Comparison of ENCODE assay signal across 8 cellular contexts in genomic region chr19:52007805-52008557, GRCh38. TPM values are rescaled to one million over a fixed set of nuclear protein-coding genes. Genes with fewer than 3 reads are reported as not detected.
A peak's percentile ranks its signal among the peaks of the same experiment; 100 is the strongest.
DNase-seq lines count a peak whose midpoint lies in the region; ATAC-seq and TF ChIP-seq lines count a peak whose summit lies in the region.

Gene ZNF615 (minus strand): TSS chr19:52008211. CDS start chr19:52003711, 4,500 bp downstream.

- H3K4me3 ChIP-seq in OCI-LY7 (ENCODE audit: low read depth, low read length, poor library complexity, severe bottlenecking) (no peak within 1 kb of the TSS), mucosa of stomach (ENCODE audit: low read length) (peak within 1 kb of the TSS; percentile 80)

- ATAC-seq in CD4-positive, alpha-beta T cell (ENCODE audit: poor library complexity): peak; percentile 91
- peak; percentile 85 for ATAC-seq in GM19452 (IDR thresholded peaks at IDR 0.05; ENCODE audit: unreplicated experiment)
- peak; percentile 94 for ATAC-seq in esophagus mucosa

- H3K79me2 ChIP-seq in OCI-LY7 (ENCODE audit: insufficient read depth, low read depth, low read length): no peaks in the 10 kb centered on the region

- CTCF ChIA-PET in CD4-positive, alpha-beta T cell (lab: Charles Lee): interaction anchor here (0.9 to 1.9 kb wide), 3 partner anchors 13 to 81 kb away, joined by 3 to 7 read pairs (median 3); partner anchors contain the start of genes ZNF613 and ZNF614
- CTCF ChIA-PET in OCI-LY7 (lab: Charles Lee; ENCODE audit: unreplicated experiment): no interaction called here

- no peaks in the 10 kb centered on the region for H3K9me2 ChIP-seq in OCI-LY7 (ENCODE audit: insufficient read depth, low read length)

- H3K27ac ChIP-seq in CD4-positive, alpha-beta T cell (ENCODE audit: low read depth, low read length): peak within 1 kb of the TSS; percentile 82
- no peak within 1 kb of the TSS for H3K27ac ChIP-seq in OCI-LY7 (ENCODE audit: low read depth, low read length, poor library complexity, severe bottlenecking)

- H3K9ac ChIP-seq in mucosa of stomach (ENCODE audit: low read length): peak within 1 kb of the TSS; percentile 77

- DNase-seq in CD4-positive, alpha-beta T cell: peak; percentile 78 to 91 (median 82)
- DNase-seq in HS-5 (ENCODE audit: low read depth) (peak; percentile 52), OCI-LY7 (ENCODE audit: low spot score) (no peak)
- DNase-seq in activated T-cell treated with anti-CD3 and anti-CD28 coated beads, Interleukin-2, amount 50 U/mL, for 48 hours: peak; percentile 92 to 94
- DNase-seq in stimulated activated CD8-positive, alpha-beta memory T cell treated with anti-CD3 and anti-CD28 coated beads, Interleukin-4, amount 100 ng/mL, for 4 hours (ENCODE audit: low read depth in 2 of 2, low spot score in 1 of 2): peak; percentile 73 to 74

- POLR2A ChIA-PET in CD4-positive, alpha-beta T cell (lab: Charles Lee): interaction anchor here (0.6 to 2.8 kb wide), 11 partner anchors 10 to 1513 kb away, joined by 3 to 25 read pairs (median 4); partner anchors contain the start of genes ZNF350, ZNF432 and ZNF614
- POLR2A ChIA-PET in OCI-LY7 (lab: Charles Lee): no interaction called here

- TF ChIP-seq CTCF in CD4-positive, alpha-beta T cell (IDR thresholded peaks at IDR 0.05): no peak
- no peak for TF ChIP-seq CTCF in OCI-LY7 (conservative IDR thresholded peaks at IDR 0.05; ENCODE audit: low read length)

- H3K9me3 Mint-ChIP-seq in CD4-positive, alpha-beta T cell: peaks cover 27% of the 10 kb centered on the region

- H3K36me3 Mint-ChIP-seq in CD4-positive, alpha-beta T cell (ENCODE audit: low read depth): peaks cover 89% of the 10 kb centered on the region

- no peaks in the 10 kb centered on the region for H3K27me3 ChIP-seq in CD4-positive, alpha-beta T cell (ENCODE audit: control insufficient read depth, insufficient read depth, low read length)
- no peaks in the 10 kb centered on the region for H3K27me3 ChIP-seq in mucosa of stomach (ENCODE audit: control insufficient read depth, insufficient read depth, low read length)

- intact Hi-C loops in CD4-positive, alpha-beta T cell (cut with DNase I, micrococcal nuclease): loop anchor here (1.0 to 5.0 kb wide), 4 partner anchors 19 to 41 kb away; partner anchors contain the start of genes ZNF350 (in 2 of the 2) and ZNF432 (in 1 of the 2)
- intact Hi-C loops in OCI-LY7 (cut with micrococcal nuclease; ENCODE audit: unreplicated experiment): no loop called here

- no peaks in the 10 kb centered on the region for H4K20me1 ChIP-seq in OCI-LY7 (ENCODE audit: insufficient read depth, low read length)

- no peak within 1 kb of the TSS for H2AFZ ChIP-seq in OCI-LY7 (ENCODE audit: low read length)

- peaks cover 51% of the 10 kb centered on the region for H3K9me3 ChIP-seq in CD4-positive, alpha-beta T cell (ENCODE audit: control insufficient read depth, low read length)
- H3K9me3 ChIP-seq in OCI-LY7 (ENCODE audit: low read length) (no peaks in the 10 kb centered on the region), mucosa of stomach (ENCODE audit: control insufficient read depth, low read length) (no peaks in the 10 kb centered on the region)

- peak within 1 kb of the TSS; percentile 95 for H3K4me3 Mint-ChIP-seq in CD4-positive, alpha-beta T cell

- no TSS peak for BruUV-seq in OCI-LY7 (replicated peaks; lab: Mats Ljungman, UMichigan)

- peaks cover 24% of the 10 kb centered on the region for H3K4me1 Mint-ChIP-seq in CD4-positive, alpha-beta T cell (ENCODE audit: low read depth)

- H3K36me3 ChIP-seq in OCI-LY7 (ENCODE audit: insufficient read depth, low read length) (peaks cover 12% of the 10 kb centered on the region), mucosa of stomach (ENCODE audit: control insufficient read depth, insufficient read depth, low read length) (no peaks in the 10 kb centered on the region)

- H3K4me1 ChIP-seq in OCI-LY7 (ENCODE audit: insufficient read depth, low read length, poor library complexity, severe bottlenecking): no peaks in the 10 kb centered on the region
- H3K4me1 ChIP-seq in mucosa of stomach (ENCODE audit: control insufficient read depth, insufficient read depth, low read length): no peaks in the 10 kb centered on the region

- H3K27me3 Mint-ChIP-seq in CD4-positive, alpha-beta T cell: no peaks in the 10 kb centered on the region

- H3K27ac Mint-ChIP-seq in CD4-positive, alpha-beta T cell: peak within 1 kb of the TSS; percentile 88

- peak within 1 kb of the TSS; percentile 16; the same call in 1 of the 2 replicates for H3K4me2 ChIP-seq in OCI-LY7 (ENCODE audit: low read length)

RNA-seq across cellular contexts. Expression of gene ZNF615, which starts in this region (rescaled TPM):
- total RNA-seq in CD4-positive, alpha-beta T cell: 1 to 10 TPM; 8.9 to 9.2 TPM
- total RNA-seq in OCI-LY7 (2014; rRNA removed; shearing (Covaris generic)): 0.03 TPM in 1 of 2 replicates, not detected in the other
- not detected in 2 replicates for total RNA-seq in OCI-LY7 (2022)
- 5.2 TPM for total RNA-seq in esophagus mucosa
